In genomic region chr9:38012767-38013450, GRCh38 we compare ENCODE assay signal across 15 cellular contexts. TPM values are rescaled to one million over a fixed set of nuclear protein-coding genes. Genes with fewer than 3 reads are reported as not detected.
A peak's percentile ranks its signal among the peaks of the same experiment; 100 is the strongest.
DNase-seq lines count a peak whose midpoint lies in the region; ATAC-seq and TF ChIP-seq lines count a peak whose summit lies in the region.
"Had no signal": no experiment of that assay in that cellular context is flagged by ENCODE, and none has a peak within 500 bp of the region (broad histone marks: within the 10 kb centered on the region; RNA-seq: fewer than 3 reads in every experiment).

No MANE protein-coding gene starts in this region.

- no peak overlapping the region for H2BK15ac ChIP-seq in mesenchymal stem cell (ENCODE audit: low read depth, poor library complexity, severe bottlenecking)

- ATAC-seq in GM23338, result no peak
- ATAC-seq in HG02588 (IDR thresholded peaks at IDR 0.05; ENCODE audit: unreplicated experiment), result no peak
- no peak for ATAC-seq in GM18498 (IDR thresholded peaks at IDR 0.05; ENCODE audit: unreplicated experiment)
- ATAC-seq: HCT116 had no signal

- peak overlapping the region; percentile 13; the same call in 1 of the 2 replicates for H3K27ac Mint-ChIP-seq in GM23338
- H3K27ac Mint-ChIP-seq: CD4-positive, CD25-positive, alpha-beta regulatory T cell; IgD-negative memory B cell had no signal

- H3K4me2 ChIP-seq in GM23338, result no peak overlapping the region
- H3K4me2 ChIP-seq in mesenchymal stem cell (ENCODE audit: low read length, poor library complexity, severe bottlenecking), result no peak overlapping the region
- H3K4me2 ChIP-seq: BLaER1 treated with 17β-estradiol and CSF1 and Interleukin-3, amounts not matched to agents 10 nM and 100 nM had no signal

- H2BK5ac ChIP-seq in mesenchymal stem cell (ENCODE audit: low read depth, low read length, poor library complexity, severe bottlenecking), result no peak overlapping the region

- peaks cover 10% of the 10 kb centered on the region for H3K79me1 ChIP-seq in mesenchymal stem cell (replicated peaks; ENCODE audit: low read length, poor library complexity, severe bottlenecking)

- H3K14ac ChIP-seq in mesenchymal stem cell (ENCODE audit: low read length in 2 of 2), result no peak overlapping the region

- no peak overlapping the region for H3K18ac ChIP-seq in mesenchymal stem cell (ENCODE audit: low read depth in 1 of 2, low read length in 2 of 2)

- 84% methylated on average over 8 of the region's 9 CpGs for WGBS in mesenchymal stem cell
- WGBS in transverse colon (ENCODE audit: low coverage in 1 of 2), 2 donors, result 91% methylated on average over 5 to 9 of the region's 9 CpGs

- H3K4me3 ChIP-seq in GM23338, result no peak overlapping the region
- H3K4me3 ChIP-seq in mesenchymal stem cell (ENCODE audit: insufficient read depth in 1 of 2, low read depth in 1 of 2, low read length in 2 of 2), result no peak overlapping the region
- no peak overlapping the region for H3K4me3 ChIP-seq in transverse colon
- H3K4me3 ChIP-seq: BLaER1 treated with 17β-estradiol and CSF1 and Interleukin-3, amounts not matched to agents 10 nM and 100 nM had no signal

- peaks cover 6% of the 10 kb centered on the region; the same call in 1 of the 2 replicates for H3K9me2 ChIP-seq in GM23338 (ENCODE audit: insufficient read depth)

- no peak overlapping the region for H2BK12ac ChIP-seq in mesenchymal stem cell (ENCODE audit: low read length in 2 of 2)

- H3K4me1 ChIP-seq in GM23338 (ENCODE audit: insufficient read depth) (peaks cover 41% of the 10 kb centered on the region), mesenchymal stem cell (ENCODE audit: control insufficient read depth, insufficient read depth, low read depth, low read length) (peaks cover 67% of the 10 kb centered on the region), transverse colon (peaks cover 8 to 26% (median 20%) of the 10 kb centered on the region in 4 donors)

- H3K9me3 ChIP-seq in mesenchymal stem cell (ENCODE audit: control insufficient read depth, low read length) (no peaks in the 10 kb centered on the region), transverse colon (no peaks in the 10 kb centered on the region)
- H3K9me3 ChIP-seq: BLaER1 treated with 17β-estradiol and CSF1 and Interleukin-3, amounts not matched to agents 10 nM and 100 nM had no signal

- no peak for TF ChIP-seq EP300 in transverse colon (IDR thresholded peaks at IDR 0.05; ENCODE audit: low read depth)

- no peak overlapping the region for H2AK5ac ChIP-seq in mesenchymal stem cell (ENCODE audit: low read length, severe bottlenecking)

- no peak overlapping the region for H3K23ac ChIP-seq in mesenchymal stem cell (ENCODE audit: low read length in 2 of 2)

- H3K27me3 ChIP-seq in GM23338 (ENCODE audit: insufficient read depth) (no peaks in the 10 kb centered on the region), mesenchymal stem cell (ENCODE audit: control insufficient read depth in 1 of 2, insufficient read depth in 1 of 2, low read length in 2 of 2) (no peaks in the 10 kb centered on the region), transverse colon (no peaks in the 10 kb centered on the region)
- H3K27me3 ChIP-seq: BLaER1 treated with 17β-estradiol and CSF1 and Interleukin-3, amounts not matched to agents 10 nM and 100 nM had no signal

- H3F3A ChIP-seq in GM23338 (replicated peaks; ENCODE audit: low read depth), result peaks cover 6% of the 10 kb centered on the region; the same call in 1 of the 2 replicates

- CTCF ChIA-PET in RWPE1 (lab: Yijun Ruan, JAX), result no interaction called here

- no peak overlapping the region for H3K4me3 Mint-ChIP-seq in GM23338
- H3K4me3 Mint-ChIP-seq: CD4-positive, CD25-positive, alpha-beta regulatory T cell had no signal

- peaks cover 14% of the 10 kb centered on the region for H3K36me3 Mint-ChIP-seq in GM23338 (ENCODE audit: low read depth)
- H3K36me3 Mint-ChIP-seq: CD4-positive, CD25-positive, alpha-beta regulatory T cell; IgD-negative memory B cell had no signal

- no peak for DNase-seq in GM23338 (ENCODE audit: low spot score)
- DNase-seq in RWPE1 (ENCODE audit: low spot score), result no peak
- peak in 35 of 61 donors; percentile 28 to 92 (median 55) for DNase-seq in caudate nucleus (lab: John Stamatoyannopoulos, UW)
- DNase-seq in mesenchymal stem cell, result no peak
- DNase-seq in COLO668 (lab: John Stamatoyannopoulos, UW; ENCODE audit: unreplicated experiment), result no peak
- DNase-seq in transverse colon, result no peak
- DNase-seq: ACHN; Calu3; CD4-positive, CD25-positive, alpha-beta regulatory T cell; DMS 273 treated with DMSO at 0.1 percent for 48 hours had no signal

- no peak overlapping the region for H3K27ac ChIP-seq in GM23338 (ENCODE audit: low read depth)
- peak overlapping the region; percentile 15; the same call in 1 of the 2 replicates for H3K27ac ChIP-seq in RWPE1
- no peak overlapping the region for H3K27ac ChIP-seq in caudate nucleus (ENCODE audit: low read depth, low read length)
- no peak overlapping the region for H3K27ac ChIP-seq in mesenchymal stem cell (ENCODE audit: low read length, poor library complexity, severe bottlenecking)
- no peak overlapping the region for H3K27ac ChIP-seq in transverse colon
- H3K27ac ChIP-seq: BLaER1 treated with 17β-estradiol and CSF1 and Interleukin-3, amounts not matched to agents 10 nM and 100 nM had no signal

- H2AFZ ChIP-seq in GM23338 (no peak overlapping the region), mesenchymal stem cell (ENCODE audit: low read depth, low read length) (no peak overlapping the region)

- H3K79me2 ChIP-seq in GM23338 (replicated peaks; ENCODE audit: insufficient read depth), result no peaks in the 10 kb centered on the region; the same call in 1 of the 2 replicates

- H3K9me3 Mint-ChIP-seq in GM23338, result no peaks in the 10 kb centered on the region; the same call in 2 of the 3 replicates
- H3K9me3 Mint-ChIP-seq: CD4-positive, CD25-positive, alpha-beta regulatory T cell; IgD-negative memory B cell had no signal

- H3K27me3 Mint-ChIP-seq in GM23338 (ENCODE audit: insufficient read depth, low read depth, poor library complexity), result peaks cover 24% of the 10 kb centered on the region
- H3K27me3 Mint-ChIP-seq: CD4-positive, CD25-positive, alpha-beta regulatory T cell had no signal

- no peaks in the 10 kb centered on the region for H3K36me3 ChIP-seq in GM23338 (ENCODE audit: insufficient read depth)
- H3K36me3 ChIP-seq in mesenchymal stem cell (ENCODE audit: control insufficient read depth in 1 of 2, insufficient read depth in 2 of 2, low read depth in 1 of 2, low read length in 2 of 2), result peaks cover 37 to 51% of the 10 kb centered on the region in 2 experiments
- H3K36me3 ChIP-seq in transverse colon, result no peaks in the 10 kb centered on the region

- TF ChIP-seq CTCF in GM23338 (conservative IDR thresholded peaks at IDR 0.05; ENCODE audit: low read depth in 2 of 2) (no peak), RWPE1 (conservative IDR thresholded peaks at IDR 0.05; ENCODE audit: low read depth) (no peak), transverse colon (IDR thresholded peaks at IDR 0.05) (no peak)

- H3K4me1 Mint-ChIP-seq in GM23338, result peaks cover 66% of the 10 kb centered on the region

- intact Hi-C loops in transverse colon (cut with DNase I; ENCODE audit: low total_unique reads), result no loop called here

- no peak overlapping the region for H4K8ac ChIP-seq in mesenchymal stem cell (ENCODE audit: low read length)

- H4K91ac ChIP-seq in mesenchymal stem cell (ENCODE audit: low read length), result peak overlapping the region; percentile 7

- POLR2A ChIA-PET in RWPE1 (lab: Yijun Ruan, JAX; ENCODE audit: low non-redundant PET), result no interaction called here

- no peak overlapping the region for H2BK120ac ChIP-seq in mesenchymal stem cell (ENCODE audit: low read depth, low read length)

- H3K4ac ChIP-seq in mesenchymal stem cell (ENCODE audit: low read depth in 1 of 2, low read length in 2 of 2), result no peak overlapping the region

- H3K9ac ChIP-seq in mesenchymal stem cell (ENCODE audit: low read length), result no peak overlapping the region
- H3K9ac ChIP-seq: BLaER1 treated with 17β-estradiol and CSF1 and Interleukin-3, amounts not matched to agents 10 nM and 100 nM had no signal

- TF ChIP-seq POLR2A in transverse colon (IDR thresholded peaks at IDR 0.05), result no peak

- H4K20me1 ChIP-seq in GM23338 (replicated peaks; ENCODE audit: insufficient read depth), result no peaks in the 10 kb centered on the region

- in situ Hi-C loops in transverse colon (cut with MboI; ENCODE audit: low pct_ligation_motif_present in 1 of 4, low pct_unique_long_range_greater_than_20kb in 1 of 4, low sequenced_read_pairs in 3 of 4), result no loop called here

TF ChIP-seq in GM23338, 12 proteins besides CTCF, POLR2A, EP300 and RAD21 (continues in another document):
- TF ChIP-seq STAT1 (IDR thresholded peaks at IDR 0.05; ENCODE audit: unreplicated experiment) (no peak), CREB1 (CRISPR knock-in tag; IDR thresholded peaks at IDR 0.05; ENCODE audit: low read depth) (no peak), ZNF331 (CRISPR knock-in tag; IDR thresholded peaks at IDR 0.05; ENCODE audit: low read depth) (no peak), REST (IDR thresholded peaks at IDR 0.05; ENCODE audit: unreplicated experiment) (no peak)

RNA-seq across cellular contexts. Expression of gene SHB, which starts 56.1 kb away (rescaled TPM):
- 8.4 and 14.0 TPM in 2 replicates for total RNA-seq in GM23338 (2014; rRNA removed; shearing (Covaris generic))
- polyA plus RNA-seq in GM23338 (2016; fragmentation: Nextera tagmentation; extraction: Ambion mirVana), result 1.5 and 1.7 TPM in 2 replicates
- polyA plus RNA-seq in mesenchymal stem cell (2013, experiment 1 of 2), result 18.4 TPM
- polyA plus RNA-seq in mesenchymal stem cell (2013, experiment 2 of 2), result 17.9 TPM
- total RNA-seq in transverse colon, result 10 to 100 TPM; 11.9 to 33.7 (median 22.2) TPM
- polyA plus RNA-seq: IgD-negative memory B cell had no signal

Comparison
In these comparisons a context has a peak if more than half of its experiments do, and no peak if none do; other contexts are left out.
1. DNase-seq: peak in caudate nucleus (35 of 61); none in GM23338 (single experiment), RWPE1 (single experiment), mesenchymal stem cell (single experiment), COLO668 (single experiment) and transverse colon (single experiment).